In the genomic region with DNA sequence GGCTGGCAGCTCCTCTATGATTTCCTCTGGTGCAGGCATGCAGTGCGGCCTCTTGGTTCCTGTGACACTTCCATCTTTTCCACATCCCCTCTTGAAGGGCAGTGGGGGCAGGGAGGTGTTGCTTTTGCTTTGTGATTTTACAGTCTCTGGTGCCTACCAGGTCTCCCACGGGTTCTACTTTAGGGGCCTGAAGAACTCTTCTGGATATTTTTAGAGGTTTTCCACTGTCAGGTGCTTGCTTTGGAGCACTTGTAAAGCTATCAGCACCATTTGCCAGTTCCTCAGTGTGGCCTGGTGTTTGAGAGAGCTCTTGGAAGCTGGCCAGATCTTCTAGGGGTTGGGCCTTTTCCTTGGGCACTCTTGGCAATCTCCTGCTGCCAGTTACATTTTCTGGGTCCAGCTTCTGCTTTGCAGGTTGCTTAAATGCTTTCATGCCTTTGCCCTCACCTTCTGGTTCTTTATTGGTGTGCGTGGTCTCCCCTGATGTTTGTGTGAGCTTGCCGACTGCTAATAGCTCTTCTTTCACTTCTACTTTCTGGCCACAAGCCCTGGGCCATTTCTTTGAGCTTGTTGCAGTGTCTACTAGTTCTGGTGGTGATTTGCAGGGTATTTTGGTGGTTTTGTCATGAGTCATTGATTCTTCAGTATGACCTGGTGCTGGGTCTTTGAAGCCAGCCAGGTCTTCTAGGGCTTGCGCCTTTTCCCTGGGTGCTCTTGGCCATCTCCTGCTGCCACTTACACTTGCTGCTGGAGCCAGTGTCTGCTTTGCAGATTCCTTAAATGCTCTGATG, we compare ENCODE assay signal across 8 cellular contexts. TPM values are rescaled to one million over a fixed set of nuclear protein-coding genes. Genes with fewer than 3 reads are reported as not detected.
DNase-seq lines count a peak whose midpoint lies in the region; ATAC-seq, FAIRE-seq and TF ChIP-seq lines count a peak whose summit lies in the region.

No MANE protein-coding gene starts in this region.

- peak; percentile 35 for DNase-seq in GM12891 (ENCODE audit: insufficient read length, low spot score)
- DNase-seq in activated CD8-positive, alpha-beta T cell treated with anti-CD3 and anti-CD28 coated beads, Interleukin-2, amount 10 ng/mL, durations not matched to agents 7 days and 5 days, result peak; percentile 40
- no peak for DNase-seq in NCI-H524 treated with DMSO at 0.1 percent for 48 hours (lab: John Stamatoyannopoulos, UW)
- no peak for DNase-seq in NCI-H2107 treated with DMSO at 0.1 percent for 48 hours (lab: John Stamatoyannopoulos, UW; ENCODE audit: unreplicated experiment)
- DNase-seq in occipital lobe (lab: John Stamatoyannopoulos, UW), result no peak
- DNase-seq in sciatic nerve (ENCODE audit: low spot score), result no peak

- H3K27ac Mint-ChIP-seq in activated CD8-positive, alpha-beta T cell treated with anti-CD3 and anti-CD28 coated beads, Interleukin-2, amount 10 ng/mL, durations not matched to agents 7 days and 5 days, result peak overlapping the region; percentile 16

- CTCF ChIA-PET in activated CD8-positive, alpha-beta T cell treated with anti-CD3 and anti-CD28 coated beads, Interleukin-2, amount 10 ng/mL, durations not matched to agents 7 days and 5 days (lab: Charles Lee), result interaction anchor here (1.1 to 2.0 kb wide), 3 partner anchors 11 to 124 kb away, joined by 3 to 17 read pairs (median 5); no protein-coding TSS in a partner anchor

- intact Hi-C loops in sciatic nerve (cut with DNase I), result no loop called here

- no peak for TF ChIP-seq POLR2A in GM12891 (IDR thresholded peaks at IDR 0.05; ENCODE audit: low read depth, low read length)

- H3K36me3 Mint-ChIP-seq in activated CD8-positive, alpha-beta T cell treated with anti-CD3 and anti-CD28 coated beads, Interleukin-2, amount 10 ng/mL, durations not matched to agents 7 days and 5 days (ENCODE audit: low read depth), result peaks cover 2% of the 10 kb centered on the region

- peaks cover 16% of the 10 kb centered on the region for H3K4me1 Mint-ChIP-seq in activated CD8-positive, alpha-beta T cell treated with anti-CD3 and anti-CD28 coated beads, Interleukin-2, amount 10 ng/mL, durations not matched to agents 7 days and 5 days (ENCODE audit: low read depth)

- H3K9me3 Mint-ChIP-seq in activated CD8-positive, alpha-beta T cell treated with anti-CD3 and anti-CD28 coated beads, Interleukin-2, amount 10 ng/mL, durations not matched to agents 7 days and 5 days (ENCODE audit: insufficient read depth), result no peaks in the 10 kb centered on the region

- POLR2A ChIA-PET in activated CD8-positive, alpha-beta T cell treated with anti-CD3 and anti-CD28 coated beads, Interleukin-2, amount 10 ng/mL, durations not matched to agents 7 days and 5 days (lab: Charles Lee), result interaction anchor here (0.7 to 1.8 kb wide), 2 partner anchors 11 to 125 kb away, joined by 3 to 4 read pairs; no protein-coding TSS in a partner anchor

- no peaks in the 10 kb centered on the region for H3K27me3 Mint-ChIP-seq in activated CD8-positive, alpha-beta T cell treated with anti-CD3 and anti-CD28 coated beads, Interleukin-2, amount 10 ng/mL, durations not matched to agents 7 days and 5 days (ENCODE audit: low read depth)

- peak; percentile 99 for ATAC-seq in GM21360 (IDR thresholded peaks at IDR 0.05; ENCODE audit: unreplicated experiment)
- ATAC-seq in HG03469 (IDR thresholded peaks at IDR 0.05; ENCODE audit: unreplicated experiment), result peak; percentile 99
- peak; percentile 69 for ATAC-seq in activated CD8-positive, alpha-beta T cell treated with anti-CD3 and anti-CD28 coated beads, Interleukin-2, amount 10 ng/mL, durations not matched to agents 7 days and 5 days
- ATAC-seq in sciatic nerve, result no peak

- peak; percentile 97 for FAIRE-seq in GM12891 (lab: Jason Lieb, UNC)

- no peak overlapping the region for H3K4me3 Mint-ChIP-seq in activated CD8-positive, alpha-beta T cell treated with anti-CD3 and anti-CD28 coated beads, Interleukin-2, amount 10 ng/mL, durations not matched to agents 7 days and 5 days

TF ChIP-seq in GM12891, 5 proteins besides CTCF, POLR2A, EP300 and RAD21:
- TF ChIP-seq POLR2AphosphoS5 (IDR thresholded peaks at IDR 0.05; ENCODE audit: low read depth, low read length), result no peak
- TF ChIP-seq SPI1 (IDR thresholded peaks at IDR 0.05; ENCODE audit: low read depth, low read length), result peak; percentile 81

RNA-seq across cellular contexts. Expression of a gene that starts 11.4 kb away (rescaled TPM):
- polyA plus RNA-seq in GM12891 (2012; ENCODE audit: low read depth, missing spikeins), result 5.2 TPM
- total RNA-seq in activated CD8-positive, alpha-beta T cell treated with anti-CD3 and anti-CD28 coated beads, Interleukin-2, amount 10 ng/mL, durations not matched to agents 7 days and 5 days, result 1 to 10 TPM; 5.4 to 6.5 TPM
- total RNA-seq in occipital lobe (6.7 TPM), sciatic nerve (7.0 TPM)

RNA-seq across cellular contexts. Expression of a gene that starts 16.9 kb away (rescaled TPM):
- polyA plus RNA-seq in GM12891 (2012; ENCODE audit: low read depth, missing spikeins), result 1.2 TPM
- total RNA-seq in activated CD8-positive, alpha-beta T cell treated with anti-CD3 and anti-CD28 coated beads, Interleukin-2, amount 10 ng/mL, durations not matched to agents 7 days and 5 days, result 1 to 10 TPM; 3.2 to 4.1 TPM
- 13.9 TPM for total RNA-seq in occipital lobe
- 6.6 TPM for total RNA-seq in sciatic nerve

Comparison
In these comparisons a context has a peak if more than half of its experiments do, and no peak if none do; other contexts are left out.
1. DNase-seq: peak in GM12891 (single experiment) and activated CD8-positive, alpha-beta T cell treated with anti-CD3 and anti-CD28 coated beads, Interleukin-2, amount 10 ng/mL, durations not matched to agents 7 days and 5 days (single experiment); none in NCI-H524 treated with DMSO at 0.1 percent for 48 hours (single experiment), NCI-H2107 treated with DMSO at 0.1 percent for 48 hours (single experiment), occipital lobe (single experiment) and sciatic nerve (single experiment).